Comparison of ENCODE assay signal across 8 cellular contexts in the genomic region with DNA sequence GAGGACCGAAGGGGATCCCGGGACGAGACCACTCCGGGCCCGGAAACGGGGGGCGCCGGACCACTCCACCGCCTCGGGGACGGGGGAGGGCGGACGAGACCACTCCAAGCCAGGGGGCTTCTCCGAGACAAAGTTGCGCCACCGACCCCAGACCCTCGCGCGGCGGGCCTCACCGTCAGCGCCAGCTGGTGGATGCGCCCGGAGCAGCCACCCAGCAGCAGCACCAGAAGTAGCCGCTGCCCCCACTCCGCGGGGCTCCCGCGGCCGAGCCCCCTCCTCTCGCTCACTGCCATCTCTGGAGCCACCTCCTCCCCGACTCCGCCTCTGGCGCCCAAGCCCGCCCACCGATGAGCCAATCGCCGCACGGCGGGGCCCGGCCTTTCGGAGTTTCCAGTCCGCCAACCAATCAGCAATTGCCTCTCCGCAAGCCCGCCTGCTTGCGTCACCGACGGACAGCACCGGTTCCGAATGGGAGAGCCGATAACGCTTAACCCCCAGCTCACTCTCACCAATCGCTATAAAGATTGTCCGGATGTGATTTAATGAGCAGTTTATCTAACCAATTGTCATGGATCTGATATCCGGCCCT. TPM values are rescaled to one million over a fixed set of nuclear protein-coding genes. Genes with fewer than 3 reads are reported as not detected.
DNase-seq lines count a peak whose midpoint lies in the region; ATAC-seq lines count a peak whose summit lies in the region.

A gene (minus strand): TSS at position 297 of the 589 bp plus-strand sequence. CDS start 4 bp downstream, at position 293.

- DNase-seq in NCI-H187 (lab: John Stamatoyannopoulos, UW) = peak; percentile 14 to 67
- DNase-seq in T1000 (lab: John Stamatoyannopoulos, UW) = peak; percentile 98
- peak; percentile 100 for DNase-seq in astrocyte of the hippocampus (ENCODE audit: low read depth, low spot score)
- peak; percentile 100 for DNase-seq in hepatic stellate cell (ENCODE audit: low spot score)
- peak; percentile 100 for DNase-seq in renal cortical epithelial cell (ENCODE audit: low read depth)
- DNase-seq in NCI-H2107 (lab: John Stamatoyannopoulos, UW) = no peak

- ATAC-seq in GM18499 (IDR thresholded peaks at IDR 0.05; ENCODE audit: insufficient read depth, unreplicated experiment) (peak; percentile 56), HG02938 (IDR thresholded peaks at IDR 0.05; ENCODE audit: unreplicated experiment) (peak; percentile 61)

RNA-seq across cellular contexts. Expression of the gene that starts here (rescaled TPM):
- total RNA-seq in renal cortical epithelial cell = 102 and 109 TPM in 2 replicates
